14 cellular contexts compared by ENCODE assay signal in the genomic region with DNA sequence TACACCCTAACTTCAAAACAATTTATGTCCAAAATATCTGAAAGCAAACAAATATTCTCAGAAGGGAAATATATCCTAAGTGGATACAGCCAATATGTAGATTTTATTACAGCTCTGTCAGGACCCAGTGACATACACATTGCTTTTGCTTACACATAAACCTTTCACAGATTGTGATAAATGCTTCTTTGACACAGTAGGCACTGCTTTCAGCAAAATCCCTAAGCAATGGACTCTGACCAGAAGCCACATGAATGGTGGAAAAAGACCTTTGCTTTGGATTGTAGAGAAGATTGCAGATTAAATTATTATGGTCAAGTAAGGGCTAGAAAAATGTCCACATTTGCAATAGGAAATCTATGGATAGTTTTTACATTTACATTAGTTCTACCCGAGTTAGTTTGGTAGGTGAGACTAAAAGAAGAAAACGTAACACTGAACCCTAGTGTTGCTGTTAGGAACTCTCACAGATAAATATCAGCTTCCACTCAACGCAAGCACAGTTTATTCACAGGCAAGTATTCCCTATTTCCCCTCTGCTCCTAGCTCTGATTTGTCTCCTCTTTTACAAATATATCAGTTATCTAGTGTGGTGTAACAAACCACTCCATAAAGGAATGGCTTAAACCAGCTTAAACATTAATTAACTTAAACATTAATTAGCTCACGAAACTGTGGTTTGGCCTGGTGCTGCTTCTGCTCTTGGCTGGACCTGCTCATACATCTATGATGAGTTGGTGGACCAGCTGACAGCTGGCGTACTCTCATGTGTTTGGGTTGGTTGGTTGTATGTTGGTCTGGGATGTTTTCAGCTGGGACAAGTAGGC. TPM values are rescaled to one million over a fixed set of nuclear protein-coding genes. Genes with fewer than 3 reads are reported as not detected.
DNase-seq lines count a peak whose midpoint lies in the region; ATAC-seq, FAIRE-seq and TF ChIP-seq lines count a peak whose summit lies in the region.
"Had no signal": no experiment of that assay in that cellular context is flagged by ENCODE, and none has a peak within 500 bp of the region (broad histone marks: within the 10 kb centered on the region; RNA-seq: fewer than 3 reads in every experiment).

No MANE protein-coding gene starts in this region.

- no peak overlapping the region for H2BK15ac ChIP-seq in mesenchymal stem cell (ENCODE audit: low read depth, poor library complexity, severe bottlenecking)

- H3K9me3 ChIP-seq in mesenchymal stem cell (ENCODE audit: control insufficient read depth, low read length), result no peaks in the 10 kb centered on the region
- H3K9me3 ChIP-seq: left ventricle myocardium inferior had no signal

- DNase-seq in GM19239 (ENCODE audit: insufficient read length, low spot score), result no peak
- DNase-seq in NCI-H82 (lab: John Stamatoyannopoulos, UW), result peak; percentile 66
- DNase-seq in mesenchymal stem cell, result peak; percentile 23
- DNase-seq in NCI-H510A (lab: John Stamatoyannopoulos, UW), result no peak
- DNase-seq in activated T-cell treated with anti-CD3 and anti-CD28 coated beads, Interleukin-2, amount 50 U/mL, for 1 hour, result no peak
- no peak for DNase-seq in foreskin fibroblast
- no peak for DNase-seq in RKO (ENCODE audit: low spot score)
- DNase-seq: activated naive CD8-positive, alpha-beta T cell treated with anti-CD3 and anti-CD28 coated beads, Interleukin-2, amount 50 U/mL, for 24 hours; CD8-positive, alpha-beta memory T cell; left ventricle myocardium inferior; NCI-H1048; nucleus accumbens had no signal

- no peaks in the 10 kb centered on the region for H3K27me3 ChIP-seq in mesenchymal stem cell (ENCODE audit: control insufficient read depth in 1 of 2, insufficient read depth in 1 of 2, low read length in 2 of 2)

- no peak overlapping the region for H3K23ac ChIP-seq in mesenchymal stem cell (ENCODE audit: low read length in 2 of 2)

- no peak overlapping the region for H2BK12ac ChIP-seq in mesenchymal stem cell (ENCODE audit: low read length in 2 of 2)

- no peak for TF ChIP-seq CTCF in foreskin fibroblast (IDR thresholded peaks at IDR 0.05; ENCODE audit: low read depth, low read length)

- H3K4me1 ChIP-seq in mesenchymal stem cell (ENCODE audit: control insufficient read depth, insufficient read depth, low read depth, low read length), result peaks cover 1% of the 10 kb centered on the region
- H3K4me1 ChIP-seq: left ventricle myocardium inferior had no signal

- H4K8ac ChIP-seq in mesenchymal stem cell (ENCODE audit: low read length), result no peak overlapping the region

- no peak overlapping the region for H2AK5ac ChIP-seq in mesenchymal stem cell (ENCODE audit: low read length, severe bottlenecking)

- FAIRE-seq in GM19239 (lab: Jason Lieb, UNC), result peak; percentile 60

- 81% methylated on average over 3 of the region's 5 CpGs for WGBS in mesenchymal stem cell

- no peak overlapping the region for H3K27ac ChIP-seq in mesenchymal stem cell (ENCODE audit: low read length, poor library complexity, severe bottlenecking)
- H3K27ac ChIP-seq: coronary artery, left ventricle myocardium inferior had no signal

- no peak overlapping the region for H3K4ac ChIP-seq in mesenchymal stem cell (ENCODE audit: low read depth in 1 of 2, low read length in 2 of 2)

- H2BK120ac ChIP-seq in mesenchymal stem cell (ENCODE audit: low read depth, low read length), result no peak overlapping the region

- H3K14ac ChIP-seq in mesenchymal stem cell (ENCODE audit: low read length in 2 of 2), result no peak overlapping the region

- no peak overlapping the region for H4K91ac ChIP-seq in mesenchymal stem cell (ENCODE audit: low read length)

- no peak overlapping the region for H3K9ac ChIP-seq in mesenchymal stem cell (ENCODE audit: low read length)

- peak; percentile 68 for ATAC-seq in HG02943 (IDR thresholded peaks at IDR 0.05; ENCODE audit: low read depth, unreplicated experiment)
- ATAC-seq: activated naive CD8-positive, alpha-beta T cell treated with anti-CD3 and anti-CD28 coated beads, Interleukin-2, amount 50 U/mL, for 24 hours had no signal

- no peaks in the 10 kb centered on the region for H3K36me3 ChIP-seq in mesenchymal stem cell (ENCODE audit: control insufficient read depth in 1 of 2, insufficient read depth in 2 of 2, low read depth in 1 of 2, low read length in 2 of 2)
- H3K36me3 ChIP-seq: left ventricle myocardium inferior had no signal

- no peak overlapping the region for H2AFZ ChIP-seq in mesenchymal stem cell (ENCODE audit: low read depth, low read length)

- H3K18ac ChIP-seq in mesenchymal stem cell (ENCODE audit: low read depth in 1 of 2, low read length in 2 of 2), result no peak overlapping the region

- no peaks in the 10 kb centered on the region for H3K79me1 ChIP-seq in mesenchymal stem cell (replicated peaks; ENCODE audit: low read length, poor library complexity, severe bottlenecking)

- no peak overlapping the region for H3K4me3 ChIP-seq in mesenchymal stem cell (ENCODE audit: insufficient read depth in 1 of 2, low read depth in 1 of 2, low read length in 2 of 2)
- no peak overlapping the region for H3K4me3 ChIP-seq in foreskin fibroblast (ENCODE audit: low read depth in 1 of 2, low read length in 2 of 2)
- H3K4me3 ChIP-seq: coronary artery, left ventricle myocardium inferior had no signal

- H2BK5ac ChIP-seq in mesenchymal stem cell (ENCODE audit: low read depth, low read length, poor library complexity, severe bottlenecking), result no peak overlapping the region

- H3K4me2 ChIP-seq in mesenchymal stem cell (ENCODE audit: low read length, poor library complexity, severe bottlenecking), result no peak overlapping the region

RNA-seq across cellular contexts. Expression of a gene that starts 23.6 kb away (rescaled TPM):
- polyA plus RNA-seq in mesenchymal stem cell (2013, experiment 1 of 2), result 579 TPM
- polyA plus RNA-seq in mesenchymal stem cell (2013, experiment 2 of 2), result 591 TPM

Comparison
In these comparisons a context has a peak if more than half of its experiments do, and no peak if none do; other contexts are left out.
1. DNase-seq: peak in NCI-H82 (single experiment) and mesenchymal stem cell (single experiment); none in GM19239 (single experiment), NCI-H510A (single experiment), activated T-cell treated with anti-CD3 and anti-CD28 coated beads, Interleukin-2, amount 50 U/mL, for 1 hour (single experiment), foreskin fibroblast (0 of 2) and RKO (single experiment).